In genomic region chr5:131377785-131378325, GRCh38 we compare ENCODE assay signal across 13 cellular contexts.
DNase-seq lines count a peak whose midpoint lies in the region; ATAC-seq and TF ChIP-seq lines count a peak whose summit lies in the region.
"Had no signal": no experiment of that assay in that cellular context is flagged by ENCODE, and none has a peak within 500 bp of the region (broad histone marks: within the 10 kb centered on the region; RNA-seq: fewer than 3 reads in every experiment).

No MANE protein-coding gene starts in this region.

- no peaks in the 10 kb centered on the region for H4K20me1 ChIP-seq in SU-DHL-6 (ENCODE audit: low read depth, low read length)

- H3K4me1 Mint-ChIP-seq in effector memory CD8-positive, alpha-beta T cell (ENCODE audit: low read depth in 2 of 2): peaks cover 53 to 69% of the 10 kb centered on the region in 2 donors

- no peaks in the 10 kb centered on the region for H3K9me2 ChIP-seq in SU-DHL-6 (replicated peaks; ENCODE audit: insufficient read depth, low read length)

- H3K4me2 ChIP-seq in SU-DHL-6 (ENCODE audit: low read depth, low read length, poor library complexity, severe bottlenecking) (peak overlapping the region; percentile 53), skeletal muscle satellite cell (ENCODE audit: low read length) (no peak overlapping the region)

- no peaks in the 10 kb centered on the region for H3K9me3 ChIP-seq in SU-DHL-6 (ENCODE audit: insufficient read depth, low read length)
- H3K9me3 ChIP-seq in skeletal muscle satellite cell (replicated peaks; ENCODE audit: low read length): no peaks in the 10 kb centered on the region
- H3K9me3 ChIP-seq: body of pancreas had no signal

- peaks cover 75% of the 10 kb centered on the region for H3K36me3 Mint-ChIP-seq in effector memory CD8-positive, alpha-beta T cell (ENCODE audit: insufficient read depth)

- H3K27me3 Mint-ChIP-seq in effector memory CD8-positive, alpha-beta T cell: no peaks in the 10 kb centered on the region

- DNase-seq in DMS53 (lab: John Stamatoyannopoulos, UW) (peak; percentile 8), DMS53 treated with DMSO at 0.1 percent for 48 hours (lab: John Stamatoyannopoulos, UW; ENCODE audit: unreplicated experiment) (no peak), NCI-H446 (lab: John Stamatoyannopoulos, UW) (no peak)
- DNase-seq in effector memory CD8-positive, alpha-beta T cell: no peak
- DNase-seq: body of pancreas; head of caudate nucleus; NCI-H526 treated with DMSO at 0.1 percent for 48 hours; stimulated activated CD4-positive, alpha-beta T cell treated with anti-CD3 and anti-CD28 coated beads, Interleukin-2, amount 100 ng/mL, for 48 hours had no signal

- H3K27me3 ChIP-seq in SU-DHL-6 (ENCODE audit: low read length): no peaks in the 10 kb centered on the region
- no peaks in the 10 kb centered on the region for H3K27me3 ChIP-seq in skeletal muscle satellite cell (ENCODE audit: control insufficient read depth, insufficient read depth, low read length)
- H3K27me3 ChIP-seq: body of pancreas had no signal

- H3K4me3 Mint-ChIP-seq in effector memory CD8-positive, alpha-beta T cell: peak overlapping the region in 1 of 2 donors; percentile 25

- H3K4me3 ChIP-seq in SU-DHL-6 (ENCODE audit: insufficient read depth, low read length, poor library complexity, severe bottlenecking) (no peak overlapping the region), skeletal muscle satellite cell (ENCODE audit: low read length) (no peak overlapping the region)
- H3K4me3 ChIP-seq: body of pancreas had no signal

- peaks cover 77% of the 10 kb centered on the region for H3F3A ChIP-seq in SU-DHL-6 (ENCODE audit: insufficient read depth)

- no peak for ATAC-seq in effector memory CD8-positive, alpha-beta T cell (replicated peaks)
- ATAC-seq in HG03521 (IDR thresholded peaks at IDR 0.05; ENCODE audit: unreplicated experiment): no peak
- no peak for ATAC-seq in GM18520 (IDR thresholded peaks at IDR 0.05; ENCODE audit: unreplicated experiment)
- ATAC-seq: body of pancreas had no signal

- H3K9ac ChIP-seq in SU-DHL-6 (ENCODE audit: low read length): no peak overlapping the region
- peak overlapping the region; percentile 4 for H3K9ac ChIP-seq in skeletal muscle satellite cell (ENCODE audit: low read depth, low read length)

- peak overlapping the region; percentile 92 to 97 for H3K27ac Mint-ChIP-seq in effector memory CD8-positive, alpha-beta T cell

- peaks cover 29% of the 10 kb centered on the region for H3K4me1 ChIP-seq in skeletal muscle satellite cell (ENCODE audit: control insufficient read depth, insufficient read depth, low read length)

- H3K36me3 ChIP-seq in SU-DHL-6 (ENCODE audit: low read length): no peaks in the 10 kb centered on the region
- no peaks in the 10 kb centered on the region for H3K36me3 ChIP-seq in skeletal muscle satellite cell (ENCODE audit: insufficient read depth, low read length)

- peaks cover 85% of the 10 kb centered on the region for H3K79me2 ChIP-seq in SU-DHL-6 (ENCODE audit: insufficient read depth, low read length)

- no peak overlapping the region for H2AFZ ChIP-seq in SU-DHL-6 (ENCODE audit: low read depth, low read length, severe bottlenecking)

- peak overlapping the region; percentile 90 for H3K27ac ChIP-seq in SU-DHL-6 (ENCODE audit: low read depth, low read length)
- H3K27ac ChIP-seq: 22Rv1 had no signal

- TF ChIP-seq CTCF in SU-DHL-6 (IDR thresholded peaks at IDR 0.05; ENCODE audit: insufficient read depth, low read length, poor library complexity, severe bottlenecking): no peak

- H3K9me3 Mint-ChIP-seq in effector memory CD8-positive, alpha-beta T cell: no peaks in the 10 kb centered on the region
